27 cellular contexts compared by ENCODE assay signal in the genomic region with DNA sequence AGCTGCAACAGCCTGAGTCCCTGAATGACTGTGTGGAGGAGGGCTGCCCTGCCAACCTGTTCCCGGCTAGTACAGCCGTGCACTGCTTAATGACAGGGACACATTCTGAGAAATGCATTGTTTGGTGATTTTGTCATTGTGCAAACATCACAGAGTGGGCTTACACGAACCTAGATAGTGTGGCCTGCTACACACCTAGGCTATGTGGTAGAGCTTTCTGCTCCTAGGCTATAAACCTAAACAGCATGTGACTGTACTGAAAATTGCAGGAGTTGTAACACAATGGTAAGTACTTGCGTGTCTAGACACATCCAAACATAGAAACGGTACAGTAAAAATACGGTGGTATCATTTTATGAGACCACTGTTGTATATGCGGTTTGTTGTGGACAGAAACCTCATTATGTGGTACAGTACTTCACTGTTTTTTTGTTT. TPM values are rescaled to one million over a fixed set of nuclear protein-coding genes. Genes with fewer than 3 reads are reported as not detected.
DNase-seq lines count a peak whose midpoint lies in the region; ATAC-seq and TF ChIP-seq lines count a peak whose summit lies in the region.
"Had no signal": no experiment of that assay in that cellular context is flagged by ENCODE, and none has a peak within 500 bp of the region (broad histone marks: within the 10 kb centered on the region; RNA-seq: fewer than 3 reads in every experiment).

No MANE protein-coding gene starts in this region.

- peak; percentile 49 for DNase-seq in LoVo (ENCODE audit: low spot score)
- DNase-seq in RPMI7951 (ENCODE audit: low read depth) = peak; percentile 52
- peak; percentile 52 for DNase-seq in hepatocyte (ENCODE audit: low spot score)
- DNase-seq in Karpas-422 = no peak
- no peak for DNase-seq in sigmoid colon
- no peak for DNase-seq in D341Med (ENCODE audit: low spot score)
- no peak for DNase-seq in effector memory CD8-positive, alpha-beta T cell
- DNase-seq: activated CD4-positive, alpha-beta memory T cell treated with anti-CD3 and anti-CD28 coated beads for 36 hours; activated CD4-positive, CD25-positive, alpha-beta regulatory T cell; activated naive CD4-positive, alpha-beta T cell; amniotic stem cell; CD8-positive, alpha-beta T cell; erythroblast; KG1; mesenchymal stem cell; naive thymus-derived CD4-positive, alpha-beta T cell; NCI-H1048; NCI-H2029 treated with DMSO at 0.1 percent for 48 hours; NCI-H524; stomach had no signal

- no peak for TF ChIP-seq CTCF in DOHH2 (IDR thresholded peaks at IDR 0.05; ENCODE audit: low read depth, low read length, poor library complexity, severe bottlenecking)
- no peak for TF ChIP-seq CTCF in hepatocyte (IDR thresholded peaks at IDR 0.05; ENCODE audit: poor library complexity)
- no peak for TF ChIP-seq CTCF in sigmoid colon (IDR thresholded peaks at IDR 0.05)

- TF ChIP-seq EP300 in sigmoid colon (IDR thresholded peaks at IDR 0.05) = no peak

- H3K27ac Mint-ChIP-seq in effector memory CD8-positive, alpha-beta T cell = no peak overlapping the region
- H3K27ac Mint-ChIP-seq: activated CD4-positive, alpha-beta memory T cell treated with anti-CD3 and anti-CD28 coated beads for 36 hours; CD8-positive, alpha-beta T cell; GM23338; naive thymus-derived CD4-positive, alpha-beta T cell; type B pancreatic cell had no signal

- no peaks in the 10 kb centered on the region for H3K9me2 ChIP-seq in DOHH2 (replicated peaks; ENCODE audit: control insufficient read depth, low read length)
- no peaks in the 10 kb centered on the region for H3K9me2 ChIP-seq in hepatocyte (replicated peaks; ENCODE audit: insufficient read depth)
- no peaks in the 10 kb centered on the region for H3K9me2 ChIP-seq in Karpas-422 (replicated peaks; ENCODE audit: insufficient read depth, low read length)

- H3K27ac ChIP-seq in DOHH2 (ENCODE audit: low read depth, low read length) (peak overlapping the region; percentile 86; the same call in 1 of the 2 replicates), hepatocyte (peak overlapping the region; percentile 82), Karpas-422 (ENCODE audit: low read length) (no peak overlapping the region), sigmoid colon (no peak overlapping the region)
- H3K27ac ChIP-seq: cardiac muscle cell, SK-N-MC, stomach had no signal

- ATAC-seq in effector memory CD8-positive, alpha-beta T cell (replicated peaks) = no peak
- ATAC-seq: CD8-positive, alpha-beta T cell; GM23338; naive thymus-derived CD4-positive, alpha-beta T cell had no signal

- H3K4me3 ChIP-seq in DOHH2 (ENCODE audit: low read length) (no peak overlapping the region), hepatocyte (no peak overlapping the region), Karpas-422 (ENCODE audit: low read length) (no peak overlapping the region), sigmoid colon (no peak overlapping the region)
- H3K4me3 ChIP-seq: cardiac muscle cell, GM23338, SK-N-MC, stomach had no signal

- H3K79me2 ChIP-seq in DOHH2 (ENCODE audit: control insufficient read depth, low read length) = no peaks in the 10 kb centered on the region
- H3K79me2 ChIP-seq in hepatocyte = no peaks in the 10 kb centered on the region
- H3K79me2 ChIP-seq in Karpas-422 (ENCODE audit: low read length) = no peaks in the 10 kb centered on the region

- peaks cover 3% of the 10 kb centered on the region; the same call in 1 of the 2 replicates for H3K9me3 ChIP-seq in DOHH2 (ENCODE audit: control insufficient read depth, insufficient read depth, low read length)
- H3K9me3 ChIP-seq in hepatocyte (ENCODE audit: low read depth) = no peaks in the 10 kb centered on the region
- H3K9me3 ChIP-seq in Karpas-422 (ENCODE audit: low read length) = peaks cover 4% of the 10 kb centered on the region; the same call in 1 of the 2 replicates
- no peaks in the 10 kb centered on the region for H3K9me3 ChIP-seq in sigmoid colon
- H3K9me3 ChIP-seq: stomach had no signal

- no peaks in the 10 kb centered on the region for H4K20me1 ChIP-seq in DOHH2 (ENCODE audit: control insufficient read depth, insufficient read depth, low read depth, low read length)
- no peaks in the 10 kb centered on the region for H4K20me1 ChIP-seq in hepatocyte (ENCODE audit: insufficient read depth, poor library complexity, severe bottlenecking)
- no peaks in the 10 kb centered on the region for H4K20me1 ChIP-seq in Karpas-422 (ENCODE audit: insufficient read depth, low read depth, low read length)

- 49% methylated on average over 7 of the region's 7 CpGs for WGBS in hepatocyte (ENCODE audit: low lambda C conversion rate, missing lambda C conversion rate)
- WGBS in sigmoid colon, 2 donors = 56 to 72% methylated on average over 7 of the region's 7 CpGs

- no peaks in the 10 kb centered on the region for H3K9me3 Mint-ChIP-seq in effector memory CD8-positive, alpha-beta T cell
- H3K9me3 Mint-ChIP-seq: CD8-positive, alpha-beta T cell; type B pancreatic cell had no signal

- no peaks in the 10 kb centered on the region for H3K36me3 ChIP-seq in DOHH2 (ENCODE audit: control insufficient read depth, low read length)
- H3K36me3 ChIP-seq in hepatocyte (replicated peaks; ENCODE audit: insufficient read depth, low read depth) = no peaks in the 10 kb centered on the region
- no peaks in the 10 kb centered on the region for H3K36me3 ChIP-seq in Karpas-422 (ENCODE audit: insufficient read depth, low read length)
- no peaks in the 10 kb centered on the region for H3K36me3 ChIP-seq in sigmoid colon
- H3K36me3 ChIP-seq: cardiac muscle cell, stomach had no signal

- no peak overlapping the region for H3K9ac ChIP-seq in Karpas-422 (ENCODE audit: low read length)

- H3F3A ChIP-seq in DOHH2 (ENCODE audit: control insufficient read depth, insufficient read depth) = peaks cover 32% of the 10 kb centered on the region

- no peak overlapping the region for H3K4me3 Mint-ChIP-seq in effector memory CD8-positive, alpha-beta T cell
- H3K4me3 Mint-ChIP-seq: activated CD4-positive, alpha-beta memory T cell treated with anti-CD3 and anti-CD28 coated beads for 36 hours; CD8-positive, alpha-beta T cell; GM23338; naive thymus-derived CD4-positive, alpha-beta T cell; type B pancreatic cell had no signal

- no peak for TF ChIP-seq POLR2A in sigmoid colon (IDR thresholded peaks at IDR 0.05)

- peak overlapping the region; percentile 75 for H3K4me2 ChIP-seq in DOHH2 (ENCODE audit: low read length)
- no peak overlapping the region for H3K4me2 ChIP-seq in hepatocyte
- no peak overlapping the region for H3K4me2 ChIP-seq in Karpas-422 (ENCODE audit: low read depth, low read length, poor library complexity, severe bottlenecking)
- H3K4me2 ChIP-seq: GM23338 had no signal

- peaks cover 55% of the 10 kb centered on the region for H3K4me1 ChIP-seq in DOHH2 (ENCODE audit: control insufficient read depth, low read length)
- no peaks in the 10 kb centered on the region for H3K4me1 ChIP-seq in hepatocyte (ENCODE audit: insufficient read depth)
- peaks cover 20% of the 10 kb centered on the region for H3K4me1 ChIP-seq in Karpas-422 (ENCODE audit: low read length)
- H3K4me1 ChIP-seq in sigmoid colon = peaks cover 0 to 9% (median 0%) of the 10 kb centered on the region in 4 donors

- H3K36me3 Mint-ChIP-seq in effector memory CD8-positive, alpha-beta T cell (ENCODE audit: insufficient read depth) = no peaks in the 10 kb centered on the region
- H3K36me3 Mint-ChIP-seq: activated CD4-positive, alpha-beta memory T cell treated with anti-CD3 and anti-CD28 coated beads for 36 hours; CD8-positive, alpha-beta T cell; type B pancreatic cell had no signal

- no peaks in the 10 kb centered on the region for H3K27me3 Mint-ChIP-seq in effector memory CD8-positive, alpha-beta T cell
- H3K27me3 Mint-ChIP-seq: activated CD4-positive, alpha-beta memory T cell treated with anti-CD3 and anti-CD28 coated beads for 36 hours; naive thymus-derived CD4-positive, alpha-beta T cell; type B pancreatic cell had no signal

- no peak overlapping the region for H2AFZ ChIP-seq in hepatocyte
- no peak overlapping the region for H2AFZ ChIP-seq in Karpas-422 (ENCODE audit: low read length)
- H2AFZ ChIP-seq: GM23338 had no signal

- intact Hi-C loops in sigmoid colon (cut with DNase I) = no loop called here

- H3K4me1 Mint-ChIP-seq in effector memory CD8-positive, alpha-beta T cell (ENCODE audit: low read depth in 2 of 2) = no peaks in the 10 kb centered on the region
- H3K4me1 Mint-ChIP-seq: GM23338 had no signal

- H3K27me3 ChIP-seq in DOHH2 (ENCODE audit: control insufficient read depth, low read length) = no peaks in the 10 kb centered on the region
- no peaks in the 10 kb centered on the region for H3K27me3 ChIP-seq in hepatocyte
- no peaks in the 10 kb centered on the region for H3K27me3 ChIP-seq in Karpas-422 (ENCODE audit: low read length)
- H3K27me3 ChIP-seq in sigmoid colon = no peaks in the 10 kb centered on the region
- H3K27me3 ChIP-seq: cardiac muscle cell, stomach had no signal

RNA-seq across cellular contexts. Expression of a gene that starts 35.0 kb away (rescaled TPM):
- 53.8 and 79.1 TPM in 2 replicates for total RNA-seq in RPMI7951 (2014; rRNA removed; shearing (Covaris generic))
- 57.3 and 68.9 TPM in 2 replicates for total RNA-seq in hepatocyte
- 86.0 and 92.6 TPM in 2 replicates for polyA plus RNA-seq in hepatocyte
- total RNA-seq in Karpas-422 (2014; rRNA removed; shearing (Covaris generic); ENCODE audit: low replicate concordance) = 77.9 and 97.9 TPM in 2 replicates
- total RNA-seq in sigmoid colon = 100 to 1,000 TPM; 101 to 205 (median 128) TPM
- polyA plus RNA-seq in sigmoid colon = 100 to 1,000 TPM; 160 to 223 (median 164) TPM

RNA-seq across cellular contexts. Expression of a gene that starts 42.4 kb away (rescaled TPM):
- 5.2 and 8.4 TPM in 2 replicates for total RNA-seq in RPMI7951 (2014; rRNA removed; shearing (Covaris generic))
- total RNA-seq in hepatocyte (11.2 and 15.1 TPM in 2 replicates), sigmoid colon (1 to 10 TPM; 5.4 to 9.9 (median 8.1) TPM)
- polyA plus RNA-seq in hepatocyte (15.0 and 15.2 TPM in 2 replicates), sigmoid colon (10 to 100 TPM in 1 of 3 donors, 1 to 10 TPM in 2; 3.0 to 11.3 (median 4.4) TPM)
- 4.7 and 4.8 TPM in 2 replicates for total RNA-seq in Karpas-422 (2014; rRNA removed; shearing (Covaris generic); ENCODE audit: low replicate concordance)

RNA-seq across cellular contexts. Expression of a gene that starts 44.0 kb away (rescaled TPM):
- 1.8 and 2.3 TPM in 2 replicates for total RNA-seq in RPMI7951 (2014; rRNA removed; shearing (Covaris generic))
- total RNA-seq in hepatocyte = 0.40 and 1.9 TPM in 2 replicates
- 0.59 and 1.4 TPM in 2 replicates for polyA plus RNA-seq in hepatocyte
- total RNA-seq in Karpas-422 (2014; rRNA removed; shearing (Covaris generic); ENCODE audit: low replicate concordance) = 0.71 and 8.0 TPM in 2 replicates
- 1 to 10 TPM; 1.2 to 2.5 (median 2.2) TPM for total RNA-seq in sigmoid colon
- 1 to 10 TPM; 3.0 to 4.2 (median 3.5) TPM for polyA plus RNA-seq in sigmoid colon

RNA-seq across cellular contexts. Expression of a gene that starts 45.4 kb away (rescaled TPM):
- 12.9 TPM in 2 replicates for total RNA-seq in RPMI7951 (2014; rRNA removed; shearing (Covaris generic))
- total RNA-seq in hepatocyte = 3.4 and 7.8 TPM in 2 replicates
- polyA plus RNA-seq in hepatocyte = 12.2 and 14.8 TPM in 2 replicates
- 3.1 and 4.6 TPM in 2 replicates for total RNA-seq in Karpas-422 (2014; rRNA removed; shearing (Covaris generic); ENCODE audit: low replicate concordance)
- 10 to 100 TPM; 15.0 to 23.5 (median 19.2) TPM for total RNA-seq in sigmoid colon
- polyA plus RNA-seq in sigmoid colon = 10 to 100 TPM in 2 of 3 donors, 1 to 10 TPM in 1; 9.5 to 15.0 (median 12.0) TPM

RNA-seq across cellular contexts. Expression of a gene that starts 59.8 kb away (rescaled TPM):
- total RNA-seq in RPMI7951 (2014; rRNA removed; shearing (Covaris generic)) = 0.10 TPM in 1 of 2 replicates, not detected in the other
- total RNA-seq in hepatocyte = not detected in 2 replicates
- 0.10 TPM in 1 of 2 replicates, not detected in the other for polyA plus RNA-seq in hepatocyte
- total RNA-seq in Karpas-422 (2014; rRNA removed; shearing (Covaris generic); ENCODE audit: low replicate concordance) = 0.26 and 0.83 TPM in 2 replicates
- 1 to 10 TPM in 1 of 4 donors, under 1 TPM in 3; 0.55 to 1.9 (median 0.85) TPM for total RNA-seq in sigmoid colon
- polyA plus RNA-seq in sigmoid colon = 1 to 10 TPM in 2 of 3 donors, under 1 TPM in 1; 0.46 to 1.8 (median 1.8) TPM
- total RNA-seq: activated CD4-positive, alpha-beta memory T cell treated with anti-CD3 and anti-CD28 coated beads for 36 hours; cardiac muscle cell; CD8-positive, alpha-beta T cell; naive thymus-derived CD4-positive, alpha-beta T cell; osteoblast; T-helper 2 cell treated with Interferon-gamma antibody and Interleukin-4, amounts not matched to agents 100 ng/mL and 5 ng/mL, for 36 hours had no signal
- polyA plus RNA-seq: cardiac muscle cell; naive thymus-derived CD4-positive, alpha-beta T cell had no signal

Comparison
In these comparisons a context has a peak if more than half of its experiments do, and no peak if none do; other contexts are left out.
1. H3K27ac ChIP-seq: peak in DOHH2 (single experiment) and hepatocyte (single experiment); none in Karpas-422 (single experiment) and sigmoid colon (0 of 4).
2. DNase-seq: peak in LoVo (single experiment), RPMI7951 (single experiment) and hepatocyte (single experiment); none in Karpas-422 (single experiment), sigmoid colon (single experiment), D341Med (single experiment) and effector memory CD8-positive, alpha-beta T cell (0 of 3).